Comparison of ENCODE assay signal across 25 cellular contexts in genomic region chr7:156928406-156928747, GRCh38. TPM values are rescaled to one million over a fixed set of nuclear protein-coding genes. Genes with fewer than 3 reads are reported as not detected.
DNase-seq lines count a peak whose midpoint lies in the region; ATAC-seq and TF ChIP-seq lines count a peak whose summit lies in the region.
"Had no signal": no experiment of that assay in that cellular context is flagged by ENCODE, and none has a peak within 500 bp of the region (broad histone marks: within the 10 kb centered on the region; RNA-seq: fewer than 3 reads in every experiment).

No MANE protein-coding gene starts in this region.

- no peak overlapping the region for H3K4me2 ChIP-seq in mammary epithelial cell (ENCODE audit: insufficient read depth, low read depth, low read length)
- no peak overlapping the region for H3K4me2 ChIP-seq in Karpas-422 (ENCODE audit: low read depth, low read length, poor library complexity, severe bottlenecking)
- H3K4me2 ChIP-seq: KMS-11, PC-9 had no signal

- dilution Hi-C loops in mammary epithelial cell (cut with HindIII; ENCODE audit: low sequenced_read_pairs): no loop called here

- H3K27me3 ChIP-seq in mammary epithelial cell (ENCODE audit: insufficient read depth, low read length) (no peaks in the 10 kb centered on the region), Karpas-422 (ENCODE audit: low read length) (no peaks in the 10 kb centered on the region)

- no peaks in the 10 kb centered on the region for H4K20me1 ChIP-seq in mammary epithelial cell (ENCODE audit: insufficient read depth, low read length)
- H4K20me1 ChIP-seq in Karpas-422 (ENCODE audit: insufficient read depth, low read depth, low read length): no peaks in the 10 kb centered on the region

- H3K4me1 Mint-ChIP-seq in MCF 10A (ENCODE audit: insufficient read depth, unreplicated experiment): peaks cover 11% of the 10 kb centered on the region
- H3K4me1 Mint-ChIP-seq in progenitor cell of endocrine pancreas (ENCODE audit: low read depth): peaks cover 16% of the 10 kb centered on the region

- H3K36me3 Mint-ChIP-seq in MCF 10A (ENCODE audit: insufficient read depth, unreplicated experiment): no peaks in the 10 kb centered on the region
- no peaks in the 10 kb centered on the region for H3K36me3 Mint-ChIP-seq in progenitor cell of endocrine pancreas (ENCODE audit: insufficient read depth)

- CTCF ChIA-PET in MCF 10A (lab: Yijun Ruan, JAX) (interaction anchor here (0.6 kb wide), 2 partner anchors 28 to 41 kb away, joined by 3 to 4 read pairs; no protein-coding TSS in a partner anchor), mammary epithelial cell (lab: Charles Lee; ENCODE audit: low non-redundant PET) (no interaction called here), RWPE1 (lab: Yijun Ruan, JAX) (no interaction called here)

- peak; percentile 11 for ATAC-seq in left colon
- no peak for ATAC-seq in HG02970 (IDR thresholded peaks at IDR 0.05; ENCODE audit: low FRiP score, unreplicated experiment)
- ATAC-seq: GM12878 had no signal

- no peaks in the 10 kb centered on the region for H3K27me3 Mint-ChIP-seq in MCF 10A (ENCODE audit: insufficient read depth, unreplicated experiment)
- peaks cover 3% of the 10 kb centered on the region for H3K27me3 Mint-ChIP-seq in progenitor cell of endocrine pancreas

- H3K9me2 ChIP-seq in Karpas-422 (replicated peaks; ENCODE audit: insufficient read depth, low read length): no peaks in the 10 kb centered on the region

- DNase-seq in MCF 10A (ENCODE audit: unreplicated experiment) (no peak), mammary epithelial cell (no peak), RWPE1 (ENCODE audit: low spot score) (no peak), left colon (no peak), progenitor cell of endocrine pancreas (ENCODE audit: low spot score, unreplicated experiment) (no peak), Karpas-422 (no peak), hippocampal formation (lab: John Stamatoyannopoulos, UW) (no peak)
- DNase-seq: CD4-positive, alpha-beta memory T cell; EL; GDM1; GOT3; IMR-90; NCI-H1092 treated with DMSO at 0.1 percent for 48 hours; NCI-H187; NCI-H2107; NCI-H446 treated with DMSO at 0.1 percent for 48 hours; NCI-H82; NK-92 treated with Interleukin-12 subunit alpha and Interleukin-12 subunit beta, amount 100 ng/mL, for 24 hours; PC-9; Right ventricle myocardium superior had no signal

- POLR2A ChIA-PET in MCF 10A (lab: Yijun Ruan, JAX) (no interaction called here), RWPE1 (lab: Yijun Ruan, JAX; ENCODE audit: low non-redundant PET) (no interaction called here)

- H3K36me3 ChIP-seq in mammary epithelial cell (ENCODE audit: insufficient read depth, low read length) (no peaks in the 10 kb centered on the region), Karpas-422 (ENCODE audit: insufficient read depth, low read length) (no peaks in the 10 kb centered on the region)
- H3K36me3 ChIP-seq: HAP-1, SJSA1 had no signal

- H2AFZ ChIP-seq in mammary epithelial cell (ENCODE audit: low read depth, low read length) (no peak overlapping the region), Karpas-422 (ENCODE audit: low read length) (no peak overlapping the region)
- H2AFZ ChIP-seq: PC-9 had no signal

- no peaks in the 10 kb centered on the region for H3K9me3 ChIP-seq in mammary epithelial cell (replicated peaks; ENCODE audit: insufficient read depth, low read length)
- no peaks in the 10 kb centered on the region for H3K9me3 ChIP-seq in Karpas-422 (ENCODE audit: low read length)
- H3K9me3 ChIP-seq: HAP-1, SJSA1 had no signal

- WGBS in mammary epithelial cell (ENCODE audit: low coverage, missing lambda C conversion rate): 67% methylated on average over 5 of the region's 5 CpGs

- H3K79me2 ChIP-seq in mammary epithelial cell (ENCODE audit: insufficient read depth, low read length) (no peaks in the 10 kb centered on the region), Karpas-422 (ENCODE audit: low read length) (no peaks in the 10 kb centered on the region)

- H3K4me3 Mint-ChIP-seq in MCF 10A (ENCODE audit: unreplicated experiment): no peak overlapping the region
- H3K4me3 Mint-ChIP-seq in progenitor cell of endocrine pancreas (ENCODE audit: low read depth): no peak overlapping the region

- TF ChIP-seq CTCF in MCF 10A (IDR thresholded peaks at IDR 0.05; ENCODE audit: unreplicated experiment) (no peak), mammary epithelial cell (conservative IDR thresholded peaks at IDR 0.05 in 1 of 2, IDR thresholded peaks at IDR 0.05 in 1 of 2; ENCODE audit: extremely low read depth in 1 of 2, insufficient read depth in 1 of 2, low read depth in 1 of 2, low read length in 2 of 2) (no peak), RWPE1 (conservative IDR thresholded peaks at IDR 0.05; ENCODE audit: low read depth) (no peak), progenitor cell of endocrine pancreas (IDR thresholded peaks at IDR 0.05; ENCODE audit: unreplicated experiment) (no peak)

- intact Hi-C loops in MCF 10A (cut with micrococcal nuclease) (no loop called here), mammary epithelial cell (cut with micrococcal nuclease) (no loop called here), left colon (cut with DNase I, micrococcal nuclease) (no loop called here)

- H3K9me3 Mint-ChIP-seq in MCF 10A (ENCODE audit: unreplicated experiment) (no peaks in the 10 kb centered on the region), progenitor cell of endocrine pancreas (ENCODE audit: low read depth) (no peaks in the 10 kb centered on the region)

- in situ Hi-C loops in mammary epithelial cell (cut with MboI; ENCODE audit: low sequenced_read_pairs in 2 of 2): no loop called here

- BruUV-seq in MCF 10A (replicated peaks; lab: Mats Ljungman, UMichigan) (no TSS peak), mammary epithelial cell (replicated peaks; lab: Mats Ljungman, UMichigan) (no TSS peak)

- H3K4me3 ChIP-seq in mammary epithelial cell (replicated peaks in 1 of 3; ENCODE audit: insufficient read depth in 1 of 3, low read depth in 2 of 3, low read length in 3 of 3) (no peak overlapping the region), Karpas-422 (ENCODE audit: low read length) (no peak overlapping the region)
- H3K4me3 ChIP-seq: GM12878, HAP-1, PC-9, SJSA1 had no signal

- peaks cover 7% of the 10 kb centered on the region for H3K4me1 ChIP-seq in mammary epithelial cell (ENCODE audit: insufficient read depth, low read length)
- no peaks in the 10 kb centered on the region for H3K4me1 ChIP-seq in Karpas-422 (ENCODE audit: low read length)
- H3K4me1 ChIP-seq: HAP-1, SJSA1 had no signal

- H3K27ac Mint-ChIP-seq in MCF 10A (ENCODE audit: low read depth, unreplicated experiment) (peak overlapping the region; percentile 39), progenitor cell of endocrine pancreas (peak overlapping the region; percentile 31)

- H3K27ac ChIP-seq in mammary epithelial cell (ENCODE audit: insufficient read depth, low read depth, low read length): no peak overlapping the region
- peak overlapping the region; percentile 5; the same call in 1 of the 2 replicates for H3K27ac ChIP-seq in RWPE1
- no peak overlapping the region for H3K27ac ChIP-seq in Karpas-422 (ENCODE audit: low read length)
- H3K27ac ChIP-seq: KMS-11, PC-9, SJSA1 had no signal

- H3K9ac ChIP-seq in mammary epithelial cell (ENCODE audit: insufficient read depth, low read length): no peak overlapping the region
- no peak overlapping the region for H3K9ac ChIP-seq in Karpas-422 (ENCODE audit: low read length)
- H3K9ac ChIP-seq: KMS-11 had no signal

RNA-seq across cellular contexts. Expression of gene NOM1, which starts 21.1 kb away (rescaled TPM):
- total RNA-seq in MCF 10A (2022) (25.9 and 34.1 TPM in 2 replicates), mammary epithelial cell (10 to 100 TPM; 13.5 to 30.2 TPM), left colon (10 to 100 TPM; 13.3 to 16.1 TPM), progenitor cell of endocrine pancreas (33.6 and 34.4 TPM in 2 replicates)
- polyA plus RNA-seq in mammary epithelial cell: 8.2 TPM
- polyA minus RNA-seq in mammary epithelial cell: 23.6 TPM
- 18.4 and 25.0 TPM in 2 replicates for total RNA-seq in Karpas-422 (2014; rRNA removed; shearing (Covaris generic); ENCODE audit: low replicate concordance)

RNA-seq across cellular contexts. Expression of gene LMBR1, which starts 35.4 kb away (rescaled TPM):
- total RNA-seq in MCF 10A (2022) (95.6 and 105 TPM in 2 replicates), mammary epithelial cell (10 to 100 TPM; 63.7 to 65.6 TPM), left colon (10 to 100 TPM; 48.9 to 49.9 TPM), progenitor cell of endocrine pancreas (89.1 and 95.7 TPM in 2 replicates)
- 24.1 TPM for polyA plus RNA-seq in mammary epithelial cell
- 85.6 TPM for polyA minus RNA-seq in mammary epithelial cell
- 123 and 202 TPM in 2 replicates for total RNA-seq in Karpas-422 (2014; rRNA removed; shearing (Covaris generic); ENCODE audit: low replicate concordance)
